ENCODE assay signal across 31 cellular contexts in genomic region chr7:66303454-66304160, GRCh38.
DNase-seq lines count a peak whose midpoint lies in the region; TF ChIP-seq lines count a peak whose summit lies in the region.
"Had no signal": no experiment of that assay in that cellular context is flagged by ENCODE, and none has a peak within 500 bp of the region (broad histone marks: within the 10 kb centered on the region; RNA-seq: fewer than 3 reads in every experiment).

No MANE protein-coding gene starts in this region.

- no peak overlapping the region for H4K91ac ChIP-seq in H9 (ENCODE audit: insufficient read length, low read depth, low read length)

- CTCF ChIA-PET in activated CD4-positive, alpha-beta memory T cell treated with anti-CD3 and anti-CD28 coated beads for 36 hours (lab: Charles Lee), result no interaction called here

- H4K8ac ChIP-seq in H9 (replicated peaks; ENCODE audit: insufficient read length, low read depth, low read length), result no peak overlapping the region

- no peaks in the 10 kb centered on the region for H3K79me2 ChIP-seq in H9 (ENCODE audit: insufficient read depth, low read length)

- no peak overlapping the region for H3K4me3 ChIP-seq in epithelial cell of esophagus (ENCODE audit: low read length)
- H3K4me3 ChIP-seq: esophagus muscularis mucosa, HAP-1, psoas muscle, stomach, transverse colon had no signal

- H3K4me1 ChIP-seq in H9 (ENCODE audit: insufficient read depth, low read length), result no peaks in the 10 kb centered on the region
- H3K4me1 ChIP-seq: psoas muscle had no signal

- no peak overlapping the region for H3K9ac ChIP-seq in H9 (ENCODE audit: extremely low read depth, insufficient read length, low read length)

- H3K79me1 ChIP-seq in H9 (ENCODE audit: insufficient read depth, low read depth, low read length, poor library complexity, severe bottlenecking), result no peaks in the 10 kb centered on the region

- no peak overlapping the region for H3K14ac ChIP-seq in H9 (ENCODE audit: insufficient read depth, low read length)

- no peaks in the 10 kb centered on the region for H3K9me3 ChIP-seq in H9 (ENCODE audit: control insufficient read depth, low read depth, low read length)
- H3K9me3 ChIP-seq: BE2C, HAP-1 had no signal

- POLR2A ChIA-PET in activated CD4-positive, alpha-beta memory T cell treated with anti-CD3 and anti-CD28 coated beads for 36 hours (lab: Charles Lee), result no interaction called here

- TF ChIP-seq CTCF in H9 (conservative IDR thresholded peaks at IDR 0.05), result no peak
- TF ChIP-seq CTCF in epithelial cell of esophagus (IDR thresholded peaks at IDR 0.05; ENCODE audit: insufficient read depth, low read depth, low read length, missing control alignments), result no peak
- no peak for TF ChIP-seq CTCF in neural crest cell (conservative IDR thresholded peaks at IDR 0.05)

- H3K36me3 Mint-ChIP-seq in H9 (ENCODE audit: insufficient read depth in 1 of 3, low read depth in 3 of 3) (peaks cover 3 to 11% (median 3%) of the 10 kb centered on the region in 3 experiments; a peak in 5 of 7 replicates), neural crest cell (ENCODE audit: low read depth) (peaks cover 8% of the 10 kb centered on the region)
- H3K36me3 Mint-ChIP-seq in activated CD4-positive, alpha-beta memory T cell treated with anti-CD3 and anti-CD28 coated beads for 36 hours, result peaks cover 2% of the 10 kb centered on the region

- no peak for DNase-seq in H9
- peak; percentile 53 for DNase-seq in NCI-H69 (lab: John Stamatoyannopoulos, UW)
- DNase-seq in epithelial cell of esophagus (ENCODE audit: low read depth), result peak; percentile 23
- no peak for DNase-seq in neural crest cell (ENCODE audit: low read depth, low spot score)
- DNase-seq in EL, result no peak
- DNase-seq in superior temporal gyrus (ENCODE audit: extremely low spot score), result no peak
- no peak for DNase-seq in activated CD4-positive, alpha-beta memory T cell treated with anti-CD3 and anti-CD28 coated beads for 36 hours
- no peak for DNase-seq in stimulated activated naive CD4-positive, alpha-beta T cell treated with Interleukin-2 at 50 U/mL for 16 hours (lab: John Stamatoyannopoulos, UW)
- DNase-seq: ACHN; activated CD4-positive, alpha-beta T cell treated with anti-CD3 and anti-CD28 coated beads, Interleukin-2, amount 50 U/mL, for 4 hours; activated CD8-positive, alpha-beta memory T cell treated with anti-CD3 and anti-CD28 coated beads, Interleukin-2, amount 50 U/mL, for 4 hours; activated naive CD4-positive, alpha-beta T cell treated with anti-CD3 and anti-CD28 coated beads for 36 hours; amniotic stem cell; BE2C; effector CD8-positive, alpha-beta T cell; GDM1; KG1; left colon; mesenchymal stem cell; NCI-H1436; NCI-H2107; NCI-H446 treated with DMSO at 0.1 percent for 48 hours; psoas muscle; stimulated activated CD4-positive, alpha-beta T cell treated with anti-CD3 and anti-CD28 coated beads, Interleukin-15, amount 100 ng/mL, for 24 hours; stomach; SW 1271; T-helper 9 cell; transverse colon had no signal

- no peak overlapping the region for H3K18ac ChIP-seq in H9 (ENCODE audit: insufficient read length, low read depth, low read length)

- H3K4me2 ChIP-seq in H9 (ENCODE audit: insufficient read depth, insufficient read length, low read length), result no peak overlapping the region

- H3K4ac ChIP-seq in H9 (ENCODE audit: low read depth, low read length), result no peak overlapping the region

- no peak overlapping the region for H2BK15ac ChIP-seq in H9 (ENCODE audit: low read depth, low read length)

- H3K27me3 ChIP-seq in H9 (ENCODE audit: insufficient read depth, low read length), result no peaks in the 10 kb centered on the region
- H3K27me3 ChIP-seq: BE2C, esophagus muscularis mucosa, stomach, transverse colon had no signal

- intact Hi-C loops in activated CD4-positive, alpha-beta memory T cell treated with anti-CD3 and anti-CD28 coated beads for 36 hours (cut with micrococcal nuclease), result no loop called here

- H3K27ac Mint-ChIP-seq in H9 (peak overlapping the region in 2 of 3 experiments; percentile 2 to 49; a peak in 2 of 7 replicates), neural crest cell (ENCODE audit: unreplicated experiment) (peak overlapping the region; percentile 73)
- H3K27ac Mint-ChIP-seq in activated CD4-positive, alpha-beta memory T cell treated with anti-CD3 and anti-CD28 coated beads for 36 hours, result no peak overlapping the region
- H3K27ac Mint-ChIP-seq: activated naive CD4-positive, alpha-beta T cell treated with anti-CD3 and anti-CD28 coated beads for 36 hours; activated T-helper 1 cell treated with anti-CD3 and anti-CD28 coated beads, Interleukin-12 subunit alpha, Interleukin-12 subunit beta, Interleukin-2, Interleukin-4 antibody, amounts not matched to agents 30 ng/mL and 10 ng/mL and 1 ng/mL, durations not matched to agents 14 hours and 24 hours and 36 hours had no signal

- H4K5ac ChIP-seq in H9 (ENCODE audit: insufficient read length, low read depth, low read length), result no peak overlapping the region

- H3T11ph ChIP-seq in H9 (ENCODE audit: low read length), result no peak overlapping the region

- no peak overlapping the region for H2BK120ac ChIP-seq in H9 (ENCODE audit: low read depth, low read length, poor library complexity, severe bottlenecking)

- H2AFZ ChIP-seq in H9 (ENCODE audit: low read length), result no peak overlapping the region

- H4K20me1 ChIP-seq in H9 (ENCODE audit: control insufficient read depth, insufficient read depth, insufficient read length), result no peaks in the 10 kb centered on the region

- H3K27ac ChIP-seq in H9 (ENCODE audit: insufficient read length, low read depth, low read length), result no peak overlapping the region
- H3K27ac ChIP-seq: esophagus muscularis mucosa, psoas muscle, stomach, transverse colon had no signal

- no peak overlapping the region for H3K56ac ChIP-seq in H9 (ENCODE audit: insufficient read length, low read depth, low read length)

- no peak overlapping the region for H2AK5ac ChIP-seq in H9 (ENCODE audit: insufficient read length, low read length)

- H3K4me1 Mint-ChIP-seq in H9 (peaks cover 30 to 33% of the 10 kb centered on the region in 2 experiments), neural crest cell (peaks cover 19% of the 10 kb centered on the region)
- H3K4me1 Mint-ChIP-seq in activated CD4-positive, alpha-beta memory T cell treated with anti-CD3 and anti-CD28 coated beads for 36 hours (ENCODE audit: low read depth), result no peaks in the 10 kb centered on the region

- WGBS in H9 (ENCODE audit: extremely low coverage, insufficient read length, low lambda C conversion rate), result 100% methylated on average over 1 of the region's 8 CpGs

- H2BK20ac ChIP-seq in H9 (ENCODE audit: low read depth, low read length, poor library complexity, severe bottlenecking), result no peak overlapping the region

- H3K27me3 Mint-ChIP-seq in H9 (ENCODE audit: low read depth) (no peaks in the 10 kb centered on the region), neural crest cell (ENCODE audit: low read depth) (no peaks in the 10 kb centered on the region)
- peaks cover 1% of the 10 kb centered on the region for H3K27me3 Mint-ChIP-seq in activated CD4-positive, alpha-beta memory T cell treated with anti-CD3 and anti-CD28 coated beads for 36 hours

- no peak overlapping the region for H2BK5ac ChIP-seq in H9 (ENCODE audit: insufficient read length, low read length)

- H3K23ac ChIP-seq in H9 (ENCODE audit: insufficient read length, low read depth, low read length), result no peak overlapping the region

- H3K9me3 Mint-ChIP-seq in H9, result peaks cover 2 to 5% of the 10 kb centered on the region in 2 experiments
- H3K9me3 Mint-ChIP-seq in neural crest cell, result peaks cover 6% of the 10 kb centered on the region
- H3K9me3 Mint-ChIP-seq in activated CD4-positive, alpha-beta memory T cell treated with anti-CD3 and anti-CD28 coated beads for 36 hours, result peaks cover 5% of the 10 kb centered on the region

- no peak overlapping the region for H2BK12ac ChIP-seq in H9 (ENCODE audit: insufficient read length, low read depth, low read length)

- H3K4me3 Mint-ChIP-seq in H9 (no peak overlapping the region), neural crest cell (no peak overlapping the region)
- no peak overlapping the region for H3K4me3 Mint-ChIP-seq in activated CD4-positive, alpha-beta memory T cell treated with anti-CD3 and anti-CD28 coated beads for 36 hours
- H3K4me3 Mint-ChIP-seq: activated naive CD4-positive, alpha-beta T cell treated with anti-CD3 and anti-CD28 coated beads for 36 hours; activated T-helper 1 cell treated with anti-CD3 and anti-CD28 coated beads, Interleukin-12 subunit alpha, Interleukin-12 subunit beta, Interleukin-2, Interleukin-4 antibody, amounts not matched to agents 30 ng/mL and 10 ng/mL and 1 ng/mL, durations not matched to agents 14 hours and 24 hours and 36 hours had no signal

- no peaks in the 10 kb centered on the region for H3K23me2 ChIP-seq in H9 (ENCODE audit: insufficient read length, low read depth, low read length, poor library complexity, severe bottlenecking)

Comparison
In these comparisons a context has a peak if more than half of its experiments do, and no peak if none do; other contexts are left out.
1. DNase-seq: peak in NCI-H69 (single experiment) and epithelial cell of esophagus (single experiment); none in H9 (single experiment), neural crest cell (single experiment), EL (single experiment), superior temporal gyrus (single experiment), activated CD4-positive, alpha-beta memory T cell treated with anti-CD3 and anti-CD28 coated beads for 36 hours (single experiment) and stimulated activated naive CD4-positive, alpha-beta T cell treated with Interleukin-2 at 50 U/mL for 16 hours (single experiment).